ENCODE assay signal across 8 cellular contexts in genomic region chr11:7098235-7098832, GRCh38. TPM values are rescaled to one million over a fixed set of nuclear protein-coding genes. Genes with fewer than 3 reads are reported as not detected.
DNase-seq lines count a peak whose midpoint lies in the region; ATAC-seq, FAIRE-seq and TF ChIP-seq lines count a peak whose summit lies in the region.

No MANE protein-coding gene starts in this region.

- no peaks in the 10 kb centered on the region for H3K9me3 ChIP-seq in A549

- no peak overlapping the region for H3K27ac Mint-ChIP-seq in activated CD8-positive, alpha-beta T cell treated with anti-CD3 and anti-CD28 coated beads for 36 hours

- peak; percentile 87 for TF ChIP-seq CTCF in A549 (IDR thresholded peaks at IDR 0.05)
- peak; percentile 63 for TF ChIP-seq CTCF in GM12864 (IDR thresholded peaks at IDR 0.05; ENCODE audit: low read depth, low read length, missing control alignments)
- TF ChIP-seq CTCF in activated CD8-positive, alpha-beta T cell treated with anti-CD3 and anti-CD28 coated beads for 36 hours (IDR thresholded peaks at IDR 0.05): peak; percentile 53

- no peak for TF ChIP-seq POLR2A in A549 (IDR thresholded peaks at IDR 0.05; ENCODE audit: low read length)

- POLR2A ChIA-PET in A549 (lab: Yijun Ruan, JAX): interaction anchor here (0.9 kb wide), 1 partner anchor 889 kb away, joined by 3 read pairs; the partner anchor contains the start of gene EIF3F
- POLR2A ChIA-PET in activated CD8-positive, alpha-beta T cell treated with anti-CD3 and anti-CD28 coated beads for 36 hours (lab: Charles Lee): no interaction called here

- CTCF ChIA-PET in A549 (lab: Yijun Ruan, JAX): interaction anchor here (0.6 to 5.1 kb wide), 39 partner anchors 10 to 994 kb away, joined by 3 to 40 read pairs (median 4); partner anchors contain the start of genes EIF3F, PPFIBP2 and RBMXL2
- CTCF ChIA-PET in activated CD8-positive, alpha-beta T cell treated with anti-CD3 and anti-CD28 coated beads for 36 hours (lab: Charles Lee): interaction anchor here (0.8 to 3.0 kb wide), 15 partner anchors 8 to 597 kb away, joined by 3 to 20 read pairs (median 4); partner anchors contain the start of gene RBMXL2

- no peak overlapping the region for H3K4me2 ChIP-seq in A549

- H3K27me3 Mint-ChIP-seq in activated CD8-positive, alpha-beta T cell treated with anti-CD3 and anti-CD28 coated beads for 36 hours: peaks cover 6% of the 10 kb centered on the region

- peak; percentile 95 for FAIRE-seq in A549 (lab: Jason Lieb, UNC)

- ATAC-seq in A549 (peak; percentile 90 to 95), HG02870 (IDR thresholded peaks at IDR 0.05; ENCODE audit: unreplicated experiment) (peak; percentile 78), left cardiac atrium (peak; percentile 41 to 52), sciatic nerve (peak; percentile 68)
- ATAC-seq in activated CD8-positive, alpha-beta T cell treated with anti-CD3 and anti-CD28 coated beads for 36 hours: peak; percentile 68

- DNase-seq in A549 (ENCODE audit: low read depth in 1 of 2, low spot score in 1 of 2): peak; percentile 35 to 60
- peak; percentile 15 for DNase-seq in GM12864 (ENCODE audit: low read depth)
- peak; percentile 27 to 51 for DNase-seq in NCI-H2081 (lab: John Stamatoyannopoulos, UW)
- DNase-seq in activated CD8-positive, alpha-beta T cell treated with anti-CD3 and anti-CD28 coated beads for 36 hours: no peak
- no peak for DNase-seq in left cardiac atrium
- DNase-seq in sciatic nerve (ENCODE audit: low spot score): no peak
- no peak for DNase-seq in mesenteric fat pad (ENCODE audit: low spot score)

- H3K27ac ChIP-seq in A549: no peak overlapping the region

- no peaks in the 10 kb centered on the region for H3K9me3 Mint-ChIP-seq in activated CD8-positive, alpha-beta T cell treated with anti-CD3 and anti-CD28 coated beads for 36 hours

- no peak for TF ChIP-seq EP300 in A549 (IDR thresholded peaks at IDR 0.05)

- no peaks in the 10 kb centered on the region for H3K4me1 ChIP-seq in A549

- WGBS in A549 (ENCODE audit: missing lambda C conversion rate): 2% methylated on average over 2 of the region's 2 CpGs

- H3K36me3 Mint-ChIP-seq in activated CD8-positive, alpha-beta T cell treated with anti-CD3 and anti-CD28 coated beads for 36 hours (ENCODE audit: low read depth): no peaks in the 10 kb centered on the region

- H3K4me3 ChIP-seq in A549 (no peak overlapping the region), GM12864 (ENCODE audit: low read depth, low read length) (no peak overlapping the region)

- no peaks in the 10 kb centered on the region for H3K4me1 Mint-ChIP-seq in activated CD8-positive, alpha-beta T cell treated with anti-CD3 and anti-CD28 coated beads for 36 hours (ENCODE audit: low read depth)

- peak; percentile 87 to 91 for TF ChIP-seq RAD21 in A549 (conservative IDR thresholded peaks at IDR 0.05 in 1 of 2, IDR thresholded peaks at IDR 0.05 in 1 of 2)

- intact Hi-C loops in activated CD8-positive, alpha-beta T cell treated with anti-CD3 and anti-CD28 coated beads for 36 hours (cut with micrococcal nuclease): loop anchor here (5.0 kb wide), 1 partner anchor 344 kb away; no protein-coding TSS in a partner anchor
- intact Hi-C loops in left cardiac atrium (cut with DNase I): loop anchor here (2.0 to 5.0 kb wide), 4 partner anchors 344 to 889 kb away; partner anchors contain the start of gene EIF3F (in 1 of the 2)
- intact Hi-C loops in sciatic nerve (cut with DNase I): loop anchor here (10.0 kb wide), 1 partner anchor 346 kb away; no protein-coding TSS in a partner anchor

- H3K4me3 Mint-ChIP-seq in activated CD8-positive, alpha-beta T cell treated with anti-CD3 and anti-CD28 coated beads for 36 hours: no peak overlapping the region

TF ChIP-seq in A549, 52 proteins besides CTCF, POLR2A, EP300 and RAD21:
- TF ChIP-seq JUNB (IDR thresholded peaks at IDR 0.05) (no peak), SMC3 (IDR thresholded peaks at IDR 0.05) (peak; percentile 75), RNF2 (IDR thresholded peaks at IDR 0.05; ENCODE audit: borderline replicate concordance, low read depth) (no peak)

RNA-seq across cellular contexts. Expression of gene RBMXL2, which starts 9.5 kb away (rescaled TPM):
- polyA plus RNA-seq in A549 (2011; rRNA removed): not detected in 2 replicates
- polyA plus RNA-seq in A549 (2012; cell fraction: cytosol; rRNA removed): not detected in 2 replicates
- not detected in 2 replicates for polyA plus RNA-seq in A549 (2012; cell fraction: nucleus; rRNA removed)
- polyA plus RNA-seq in A549 (2017; fragmentation: RNase III; extraction: RNeasy Plus Mini Kit Qiagen cat#74134 plus additional on column Dnase treatment): not detected in 3 replicates
- polyA minus RNA-seq in A549 (2011; rRNA and poly(A)+ RNA removed): not detected in 2 replicates
- not detected for total RNA-seq in activated CD8-positive, alpha-beta T cell treated with anti-CD3 and anti-CD28 coated beads for 36 hours
- not detected for total RNA-seq in left cardiac atrium
- total RNA-seq in sciatic nerve: 0.22 TPM
- not detected for total RNA-seq in mesenteric fat pad

Comparison
In these comparisons a context has a peak if more than half of its experiments do, and no peak if none do; other contexts are left out.
1. DNase-seq: peak in A549 (2 of 2), GM12864 (single experiment) and NCI-H2081 (2 of 2); none in activated CD8-positive, alpha-beta T cell treated with anti-CD3 and anti-CD28 coated beads for 36 hours (single experiment), left cardiac atrium (single experiment), sciatic nerve (single experiment) and mesenteric fat pad (single experiment).
2. Peak in every context shown above with its lines, with median percentiles within 50 percentile points of each other: ATAC-seq and CTCF ChIP-seq.